ENCODE assay signal across 8 cellular contexts in the genomic region with DNA sequence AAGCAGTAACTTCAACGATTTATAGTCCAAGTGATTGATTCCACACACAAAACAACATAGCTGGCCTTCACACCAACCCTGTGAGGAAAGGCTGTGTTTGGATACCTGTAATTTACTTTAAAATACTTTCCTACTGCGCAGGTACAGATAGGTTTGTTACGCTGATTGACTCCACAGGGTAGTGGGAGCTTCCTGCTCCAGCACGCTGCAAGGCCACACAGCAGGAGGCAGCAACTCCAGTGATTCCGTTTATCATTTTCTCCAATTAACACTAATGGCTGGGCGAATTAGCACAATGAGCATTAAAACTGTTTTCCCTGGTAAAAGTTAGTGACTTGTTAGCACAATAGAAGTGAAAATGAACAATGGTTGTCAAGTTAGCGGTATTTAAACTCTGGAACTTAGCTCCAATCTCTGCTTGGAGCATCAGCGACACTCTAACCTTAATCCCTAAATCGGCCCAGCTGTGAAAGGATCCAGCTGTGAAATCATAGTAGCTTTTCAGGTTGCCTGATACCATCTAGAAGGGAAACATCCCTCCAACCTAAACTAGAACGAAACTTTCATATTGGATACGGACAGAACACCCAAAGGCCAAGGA. TPM values are rescaled to one million over a fixed set of nuclear protein-coding genes. Genes with fewer than 3 reads are reported as not detected.
DNase-seq lines count a peak whose midpoint lies in the region; ATAC-seq, FAIRE-seq and TF ChIP-seq lines count a peak whose summit lies in the region.

No MANE protein-coding gene starts in this region.

- TF ChIP-seq CTCF in OCI-LY3 (IDR thresholded peaks at IDR 0.05; ENCODE audit: low read depth, low read length) (no peak), H1 (IDR thresholded peaks at IDR 0.05; ENCODE audit: control extremely low read depth in 1 of 3, insufficient read depth in 1 of 3, low read depth in 1 of 3, low read length in 3 of 3) (no peak), neutrophil (IDR thresholded peaks at IDR 0.05) (no peak)

- peak overlapping the region; percentile 96 for H3K4me3 ChIP-seq in OCI-LY3 (ENCODE audit: low read length)
- peak overlapping the region; percentile 51 to 69 (median 57) for H3K4me3 ChIP-seq in H1 (ENCODE audit: extremely low read depth in 1 of 4, insufficient read depth in 2 of 4, low read depth in 3 of 4, low read length in 4 of 4)
- H3K4me3 ChIP-seq in neutrophil (ENCODE audit: low read depth in 1 of 2, low read length in 1 of 2) = peak overlapping the region; percentile 94 to 95

- H2AFZ ChIP-seq in OCI-LY3 (ENCODE audit: low read depth, low read length) (no peak overlapping the region), H1 (ENCODE audit: low read length) (no peak overlapping the region)

- H2BK20ac ChIP-seq in H1 (ENCODE audit: low read length) = no peak overlapping the region

- peak overlapping the region; percentile 87 for H3K4me2 ChIP-seq in OCI-LY3 (ENCODE audit: low read length)
- H3K4me2 ChIP-seq in H1 (ENCODE audit: insufficient read depth in 1 of 2, low read depth in 2 of 2, low read length in 2 of 2) = peak overlapping the region; percentile 90

- H3K18ac ChIP-seq in H1 (ENCODE audit: extremely low read depth, low read length) = peak overlapping the region; percentile 0; the same call in 1 of the 2 replicates

- 7% methylated on average over 11 of the region's 11 CpGs; no CpG with 5 or more reads in 1 of the 2 experiments for WGBS in H1 (ENCODE audit: extremely low coverage in 1 of 2, insufficient coverage in 1 of 2, insufficient read length in 1 of 2, insufficient replicate concordance in 2 of 2, low coverage in 1 of 2, low lambda C conversion rate in 2 of 2, missing lambda C conversion rate in 1 of 2), 2 experiments

- TF ChIP-seq POLR2A in H1 (IDR thresholded peaks at IDR 0.05; ENCODE audit: control extremely low read depth in 1 of 2, low read depth in 2 of 2, low read length in 2 of 2) = no peak

- DNase-seq in GM03348 (ENCODE audit: low spot score) (peak; percentile 11), H1 (ENCODE audit: low read depth in 1 of 2, low spot score in 2 of 2) (no peak), foreskin melanocyte (no peak), H4 (ENCODE audit: low spot score) (no peak), HK-2 (ENCODE audit: unreplicated experiment) (no peak)

- H2BK15ac ChIP-seq in H1 (ENCODE audit: low read length) = no peak overlapping the region

- no peak overlapping the region; the same call in 1 of the 2 replicates for H4K8ac ChIP-seq in H1 (ENCODE audit: extremely low read depth, insufficient read depth, low read length)

- H3K4ac ChIP-seq in H1 (replicated peaks; ENCODE audit: insufficient read length, low read depth, low read length) = no peak overlapping the region

- H3K23me2 ChIP-seq in H1 (ENCODE audit: low read depth, low read length) = peaks cover 10% of the 10 kb centered on the region; the same call in 1 of the 2 replicates

- no peak overlapping the region for H2AK5ac ChIP-seq in H1 (ENCODE audit: low read depth, low read length)

- no peak overlapping the region for H2BK120ac ChIP-seq in H1 (replicated peaks; ENCODE audit: low read depth, low read length)

- TF ChIP-seq RAD21 in H1 (IDR thresholded peaks at IDR 0.05 in 1 of 2, conservative IDR thresholded peaks at IDR 0.05 in 1 of 2; ENCODE audit: low read depth in 2 of 2, low read length in 2 of 2) = no peak

- H4K20me1 ChIP-seq in OCI-LY3 (ENCODE audit: insufficient read depth, low read length) (peaks cover 8% of the 10 kb centered on the region; the same call in 1 of the 2 replicates), H1 (replicated peaks in 1 of 2; ENCODE audit: control insufficient read depth in 1 of 2, insufficient read depth in 2 of 2, low read length in 2 of 2) (peaks cover 2 to 9% of the 10 kb centered on the region in 2 experiments)

- H4K5ac ChIP-seq in H1 (ENCODE audit: insufficient read length, low read depth, low read length) = no peak overlapping the region

- H3K4me1 ChIP-seq in OCI-LY3 (ENCODE audit: low read length) (peaks cover 32% of the 10 kb centered on the region), H1 (replicated peaks in 1 of 4; ENCODE audit: control insufficient read depth in 3 of 4, insufficient read depth in 4 of 4, low read length in 3 of 4) (peaks cover 0 to 12% (median 7%) of the 10 kb centered on the region in 4 experiments; a peak in 6 of 7 replicates), neutrophil (ENCODE audit: control insufficient read depth in 1 of 2, insufficient read depth in 1 of 2, low read depth in 1 of 2, low read length in 1 of 2) (peaks cover 41 to 42% of the 10 kb centered on the region in 2 experiments)

- no peaks in the 10 kb centered on the region for H3K9me3 ChIP-seq in OCI-LY3 (ENCODE audit: insufficient read depth, low read length)
- no peaks in the 10 kb centered on the region for H3K9me3 ChIP-seq in H1 (ENCODE audit: insufficient read depth in 2 of 2, low read depth in 1 of 2, low read length in 1 of 2)
- H3K9me3 ChIP-seq in neutrophil = no peaks in the 10 kb centered on the region

- FAIRE-seq in H1 (lab: Jason Lieb, UNC) = peak; percentile 60

- H3K9ac ChIP-seq in OCI-LY3 (ENCODE audit: low read length) (peak overlapping the region; percentile 89), H1 (replicated peaks in 1 of 4; ENCODE audit: extremely low read depth in 1 of 4, low read depth in 3 of 4, low read length in 3 of 4) (0 out of 7 replicates have a peak overlapping the region, but pooled peaks of 1 of the 4 experiments have one; percentile 9)

- no peak overlapping the region for H3K14ac ChIP-seq in H1 (ENCODE audit: insufficient read length)

- H3K23ac ChIP-seq in H1 (ENCODE audit: insufficient read length) = no peak overlapping the region

- no peaks in the 10 kb centered on the region for H3K27me3 ChIP-seq in OCI-LY3 (ENCODE audit: low read depth, low read length)
- H3K27me3 ChIP-seq in H1 (replicated peaks in 1 of 4; ENCODE audit: control insufficient read depth in 3 of 4, extremely low read depth in 1 of 4, insufficient read depth in 3 of 4, low read length in 3 of 4) = peaks cover 0 to 8% (median 3%) of the 10 kb centered on the region in 4 experiments; a peak in 4 of 7 replicates
- H3K27me3 ChIP-seq in neutrophil = no peaks in the 10 kb centered on the region

- H3K56ac ChIP-seq in H1 (replicated peaks; ENCODE audit: insufficient read length, low read depth, low read length) = no peak overlapping the region

- H3K79me2 ChIP-seq in OCI-LY3 (ENCODE audit: low read length) = peaks cover 32% of the 10 kb centered on the region
- peaks cover 0 to 4% of the 10 kb centered on the region in 2 experiments; a peak in 1 of 4 replicates for H3K79me2 ChIP-seq in H1 (ENCODE audit: control insufficient read depth in 1 of 2, insufficient read depth in 2 of 2, low read length in 2 of 2)

- no peaks in the 10 kb centered on the region for H3K79me1 ChIP-seq in H1 (ENCODE audit: low read depth, low read length)

- H3K36me3 ChIP-seq in OCI-LY3 (replicated peaks; ENCODE audit: low read depth, low read length) (peaks cover 9% of the 10 kb centered on the region), H1 (ENCODE audit: control insufficient read depth in 2 of 4, insufficient read depth in 4 of 4, low read length in 3 of 4) (no peaks in the 10 kb centered on the region; a peak in 1 of 8 replicates), neutrophil (peaks cover 10% of the 10 kb centered on the region)

- H4K91ac ChIP-seq in H1 (replicated peaks; ENCODE audit: insufficient read length, low read length) = no peak overlapping the region

- H2BK5ac ChIP-seq in H1 (ENCODE audit: low read depth, low read length) = no peak overlapping the region

- no peak for ATAC-seq in GM18511 (IDR thresholded peaks at IDR 0.05; ENCODE audit: unreplicated experiment)

- no peak for TF ChIP-seq EP300 in H1 (IDR thresholded peaks at IDR 0.05; ENCODE audit: borderline replicate concordance in 1 of 2, low read depth in 2 of 2, low read length in 2 of 2)

- CTCF ChIA-PET in H1 (lab: Charles Lee; ENCODE audit: partially characterized antibody) = interaction anchor here (0.9 to 2.4 kb wide), 16 partner anchors 10 to 444 kb away, joined by 3 to 13 read pairs (median 4); a partner anchor contains a TSS

- no peak overlapping the region for H2BK12ac ChIP-seq in H1 (ENCODE audit: low read depth, low read length)

- H3K27ac ChIP-seq in OCI-LY3 (ENCODE audit: low read length) (0 out of 2 replicates have a peak overlapping the region, but pooled peaks have one; percentile 78), H1 (ENCODE audit: low read depth, low read length) (no peak overlapping the region), neutrophil (peak overlapping the region; percentile 89)

- POLR2A ChIA-PET in H1 (lab: Charles Lee; ENCODE audit: partially characterized antibody) = interaction anchor here (1.0 to 2.1 kb wide), 9 partner anchors 9 to 767 kb away, joined by 3 to 8 read pairs (median 4); a partner anchor contains a TSS

TF ChIP-seq in H1, 55 proteins besides CTCF, POLR2A, EP300 and RAD21 (continues in another document):
- TF ChIP-seq ZNF274 (IDR thresholded peaks at IDR 0.05; ENCODE audit: borderline replicate concordance, extremely low read depth, low read length) (no peak), HDAC6 (IDR thresholded peaks at IDR 0.05; ENCODE audit: low read depth, low read length) (no peak)
- TF ChIP-seq, protein P1, sequence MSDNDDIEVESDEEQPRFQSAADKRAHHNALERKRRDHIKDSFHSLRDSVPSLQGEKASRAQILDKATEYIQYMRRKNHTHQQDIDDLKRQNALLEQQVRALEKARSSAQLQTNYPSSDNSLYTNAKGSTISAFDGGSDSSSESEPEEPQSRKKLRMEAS (IDR thresholded peaks at IDR 0.05) = peak; percentile 48; the same call in 1 of the 2 replicates

RNA-seq across cellular contexts. Expression of a gene that starts 0.9 kb away (rescaled TPM):
- total RNA-seq in H1 (2021; fragmentation: NEBNext Ultra II Directional; extraction: Animal tissue kit (Norgen Biotek cat#: 25700)) = 5.6 and 7.4 TPM in 2 replicates
- 0.64 and 0.77 TPM in 2 replicates for polyA plus RNA-seq in H1 (2011; rRNA removed)
- 1.2 TPM for polyA plus RNA-seq in H1 (2011; cell fraction: cytosol; rRNA removed)
- 2.3 TPM for polyA plus RNA-seq in H1 (2011; cell fraction: nucleus; rRNA removed)
- polyA plus RNA-seq in H1 (2012, experiment 1 of 2) = 3.4 to 5.6 TPM (median 4.8 TPM) in 4 replicates
- polyA plus RNA-seq in H1 (2012, experiment 2 of 2) = 0.26 TPM
- 3.3 TPM for polyA plus RNA-seq in H1 (2013, experiment 1 of 2)
- 3.1 TPM for polyA plus RNA-seq in H1 (2013, experiment 2 of 2)
- polyA minus RNA-seq in H1 (2011; rRNA and poly(A)+ RNA removed) = 5.2 and 9.4 TPM in 2 replicates
- 1.7 TPM for polyA minus RNA-seq in H1 (2011; cell fraction: cytosol; rRNA and poly(A)+ RNA removed)
- 9.9 TPM for polyA minus RNA-seq in H1 (2011; cell fraction: nucleus; rRNA and poly(A)+ RNA removed)
- total RNA-seq in H4 (2014; rRNA removed; shearing (Covaris generic)) = 3.5 and 6.6 TPM in 2 replicates

RNA-seq across cellular contexts. Expression of a gene that starts 6.2 kb away (rescaled TPM):
- not detected in 2 replicates for total RNA-seq in H1 (2021; fragmentation: NEBNext Ultra II Directional; extraction: Animal tissue kit (Norgen Biotek cat#: 25700))
- not detected in 2 replicates for polyA plus RNA-seq in H1 (2011; rRNA removed)
- polyA plus RNA-seq in H1 (2011; cell fraction: cytosol; rRNA removed) = not detected
- polyA plus RNA-seq in H1 (2011; cell fraction: nucleus; rRNA removed) = not detected
- not detected in 4 replicates for polyA plus RNA-seq in H1 (2012, experiment 1 of 2)
- not detected for polyA plus RNA-seq in H1 (2012, experiment 2 of 2)
- polyA plus RNA-seq in H1 (2013, experiment 1 of 2) = not detected
- polyA plus RNA-seq in H1 (2013, experiment 2 of 2) = 0.26 TPM
- polyA minus RNA-seq in H1 (2011; rRNA and poly(A)+ RNA removed) = not detected in 2 replicates
- polyA minus RNA-seq in H1 (2011; cell fraction: cytosol; rRNA and poly(A)+ RNA removed) = not detected
- not detected for polyA minus RNA-seq in H1 (2011; cell fraction: nucleus; rRNA and poly(A)+ RNA removed)
- total RNA-seq in H4 (2014; rRNA removed; shearing (Covaris generic)) = 1.2 and 1.9 TPM in 2 replicates
